8 cellular contexts compared by ENCODE assay signal in genomic region chr17:75078097-75079022, GRCh38. TPM values are rescaled to one million over a fixed set of nuclear protein-coding genes. Genes with fewer than 3 reads are reported as not detected.
DNase-seq lines count a peak whose midpoint lies in the region; ATAC-seq and TF ChIP-seq lines count a peak whose summit lies in the region.

No MANE protein-coding gene starts in this region.

- peaks cover 33 to 46% (median 37%) of the 10 kb centered on the region in 4 donors for H3K4me1 ChIP-seq in upper lobe of left lung

- peak in 2 of 4 donors; percentile 46 to 47 for TF ChIP-seq EP300 in upper lobe of left lung (IDR thresholded peaks at IDR 0.05)

- ATAC-seq in HG02678 (IDR thresholded peaks at IDR 0.05; ENCODE audit: unreplicated experiment) (peak; percentile 44), upper lobe of left lung (ENCODE audit: low FRiP score in 2 of 2) (peak; percentile 28 to 71)

- no peaks in the 10 kb centered on the region for H3K36me3 ChIP-seq in GM06990 (ENCODE audit: control insufficient read depth, insufficient read depth, low read length)
- no peaks in the 10 kb centered on the region for H3K36me3 ChIP-seq in upper lobe of left lung

- peak in 1 of 4 donors; percentile 57 for TF ChIP-seq POLR2A in upper lobe of left lung (IDR thresholded peaks at IDR 0.05)

- intact Hi-C loops in posterior vena cava (cut with DNase I): loop anchor here in 1 of 2 donors (5.0 kb wide), 1 partner anchor 34 kb away; no protein-coding TSS in a partner anchor

- no peaks in the 10 kb centered on the region for H3K9me3 ChIP-seq in upper lobe of left lung

- H3K4me3 ChIP-seq in GM06990 (replicated peaks; ENCODE audit: low read depth, low read length): no peak overlapping the region; the same call in 1 of the 2 replicates
- peak overlapping the region in 2 of 4 donors; percentile 49 to 53 for H3K4me3 ChIP-seq in upper lobe of left lung

- in situ Hi-C loops in G401 (cut with HindIII; ENCODE audit: low sequenced_read_pairs): no loop called here

- 55 to 63% methylated on average over 8 to 18 of the region's 19 CpGs for WGBS in upper lobe of left lung, 2 donors

- no peaks in the 10 kb centered on the region for H3K27me3 ChIP-seq in GM06990 (replicated peaks; ENCODE audit: control insufficient read depth, insufficient read depth, low read length)
- H3K27me3 ChIP-seq in layer of hippocampus (ENCODE audit: control insufficient read depth, insufficient read depth, low read length): no peaks in the 10 kb centered on the region
- no peaks in the 10 kb centered on the region for H3K27me3 ChIP-seq in upper lobe of left lung

- DNase-seq in GM06990 (ENCODE audit: extremely low read depth, insufficient read length): peak; percentile 56
- DNase-seq in amniotic epithelial cell (ENCODE audit: low read depth): peak; percentile 61
- peak in 1 of 2 donors; percentile 79 for DNase-seq in upper lobe of left lung
- DNase-seq in NCI-H146 treated with DMSO at 0.1 percent for 48 hours (lab: John Stamatoyannopoulos, UW; ENCODE audit: unreplicated experiment): no peak
- DNase-seq in posterior vena cava (ENCODE audit: low spot score): no peak
- DNase-seq in G401 (ENCODE audit: low spot score): no peak

- TF ChIP-seq CTCF in GM06990 (IDR thresholded peaks at IDR 0.05; ENCODE audit: insufficient read depth, low read length, poor library complexity, severe bottlenecking) (no peak), upper lobe of left lung (IDR thresholded peaks at IDR 0.05) (no peak)

- H3K27ac ChIP-seq in layer of hippocampus (ENCODE audit: low read depth, low read length): peak overlapping the region; percentile 75
- H3K27ac ChIP-seq in upper lobe of left lung: peak overlapping the region; percentile 84 to 90 (median 88)

RNA-seq across cellular contexts. Expression of gene SLC16A5, which starts 9.4 kb away (rescaled TPM):
- total RNA-seq in upper lobe of left lung (100 to 1,000 TPM in 4 of 6 donors, 10 to 100 TPM in 2; 40.6 to 234 (median 123) TPM), posterior vena cava (1 to 10 TPM; 6.1 to 8.1 TPM)
- total RNA-seq in G401 (2014; rRNA removed; shearing (Covaris generic)): 11.0 and 25.5 TPM in 2 replicates

RNA-seq across cellular contexts. Expression of gene KCTD2, which starts 31.3 kb away (rescaled TPM):
- total RNA-seq in upper lobe of left lung (10 to 100 TPM; 17.8 to 26.1 (median 22.9) TPM), posterior vena cava (10 to 100 TPM; 23.0 to 25.0 TPM)
- total RNA-seq in G401 (2014; rRNA removed; shearing (Covaris generic)): 26.8 and 27.8 TPM in 2 replicates

RNA-seq across cellular contexts. Expression of gene ARMC7, which starts 31.4 kb away (rescaled TPM):
- 10 to 100 TPM in 5 of 6 donors, 1 to 10 TPM in 1; 7.3 to 29.5 (median 16.6) TPM for total RNA-seq in upper lobe of left lung
- 1 to 10 TPM; 5.8 to 6.4 TPM for total RNA-seq in posterior vena cava
- total RNA-seq in G401 (2014; rRNA removed; shearing (Covaris generic)): 10.5 and 13.6 TPM in 2 replicates

RNA-seq across cellular contexts. Expression of gene ATP5PD, which starts 31.6 kb away (rescaled TPM):
- total RNA-seq in upper lobe of left lung: 100 to 1,000 TPM; 126 to 198 (median 186) TPM
- total RNA-seq in posterior vena cava: 100 to 1,000 TPM; 205 to 235 TPM
- total RNA-seq in G401 (2014; rRNA removed; shearing (Covaris generic)): 206 and 238 TPM in 2 replicates

RNA-seq across cellular contexts. Expression of gene NT5C, which starts 53.2 kb away (rescaled TPM):
- total RNA-seq in upper lobe of left lung: 100 to 1,000 TPM in 2 of 6 donors, 10 to 100 TPM in 4; 46.4 to 113 (median 76.6) TPM
- total RNA-seq in posterior vena cava: 10 to 100 TPM; 26.2 to 33.0 TPM
- 104 and 142 TPM in 2 replicates for total RNA-seq in G401 (2014; rRNA removed; shearing (Covaris generic))

Comparison
In these comparisons a context has a peak if more than half of its experiments do, and no peak if none do; other contexts are left out.
1. DNase-seq: peak in GM06990 (single experiment) and amniotic epithelial cell (single experiment); none in NCI-H146 treated with DMSO at 0.1 percent for 48 hours (single experiment), posterior vena cava (single experiment) and G401 (single experiment).